ENCODE assay signal across 10 cellular contexts in genomic region chr1:119964673-119965363, GRCh38.
DNase-seq lines count a peak whose midpoint lies in the region; TF ChIP-seq lines count a peak whose summit lies in the region.
"Had no signal": no experiment of that assay in that cellular context is flagged by ENCODE, and none has a peak within 500 bp of the region (broad histone marks: within the 10 kb centered on the region; RNA-seq: fewer than 3 reads in every experiment).

No MANE protein-coding gene starts in this region.

- peaks cover 25% of the 10 kb centered on the region for H4K20me1 ChIP-seq in osteoblast (ENCODE audit: insufficient read depth, low read length)

- H3K4me1 ChIP-seq in adipocyte (ENCODE audit: control insufficient read depth, insufficient read depth, low read length) (peaks cover 65% of the 10 kb centered on the region), osteoblast (ENCODE audit: insufficient read depth, low read length) (peaks cover 54% of the 10 kb centered on the region)

- H3K4me3 ChIP-seq in AG10803 (ENCODE audit: low read length) (no peak overlapping the region), adipocyte (ENCODE audit: low read length) (no peak overlapping the region), osteoblast (ENCODE audit: insufficient read depth, low read length) (no peak overlapping the region)
- H3K4me3 ChIP-seq: spleen had no signal

- peak; percentile 74 for DNase-seq in AG10803 (ENCODE audit: low read depth)
- DNase-seq in adipocyte (ENCODE audit: low read depth) = peak; percentile 75
- DNase-seq in fibroblast of peridontal ligament (ENCODE audit: extremely low read depth) = peak; percentile 88
- DNase-seq in osteoblast (ENCODE audit: insufficient read length, low spot score, missing footprints) = no peak
- DNase-seq in NCI-H1694 treated with DMSO at 0.1 percent for 48 hours (lab: John Stamatoyannopoulos, UW) = no peak
- DNase-seq in glomerular visceral epithelial cell (ENCODE audit: extremely low spot score) = no peak
- no peak for DNase-seq in NCI-H2029 (lab: John Stamatoyannopoulos, UW)
- no peak for DNase-seq in NCI-H524 (lab: John Stamatoyannopoulos, UW)
- DNase-seq: spleen had no signal

- H2AFZ ChIP-seq in osteoblast (ENCODE audit: low read length) = no peak overlapping the region

- H3K9me3 ChIP-seq in adipocyte (ENCODE audit: control insufficient read depth, low read length) = no peaks in the 10 kb centered on the region
- H3K9me3 ChIP-seq in osteoblast (ENCODE audit: low read depth, low read length) = no peaks in the 10 kb centered on the region
- H3K9me3 ChIP-seq: spleen had no signal

- peak overlapping the region; percentile 84 for H3K27ac ChIP-seq in osteoblast (ENCODE audit: low read depth, low read length)
- H3K27ac ChIP-seq: spleen, VCaP had no signal

- H3K79me2 ChIP-seq in osteoblast (ENCODE audit: insufficient read depth, low read length) = peaks cover 74% of the 10 kb centered on the region

- TF ChIP-seq CTCF in AG10803 (conservative IDR thresholded peaks at IDR 0.05; ENCODE audit: low read length) (no peak), osteoblast (IDR thresholded peaks at IDR 0.05; ENCODE audit: extremely low read depth, low read depth, low read length) (no peak)

- no peak overlapping the region for H3K4me2 ChIP-seq in osteoblast (ENCODE audit: insufficient read depth, low read length)

- H3K27me3 ChIP-seq in adipocyte (replicated peaks; ENCODE audit: control insufficient read depth, insufficient read depth, low read length) = no peaks in the 10 kb centered on the region
- H3K27me3 ChIP-seq in osteoblast (ENCODE audit: insufficient read depth, low read length) = no peaks in the 10 kb centered on the region
- H3K27me3 ChIP-seq: spleen had no signal

- peak overlapping the region; percentile 16 for H3K9ac ChIP-seq in adipocyte (ENCODE audit: low read length)

- peaks cover 51% of the 10 kb centered on the region for H3K36me3 ChIP-seq in adipocyte (ENCODE audit: control insufficient read depth, insufficient read depth, low read length, severe bottlenecking)
- H3K36me3 ChIP-seq in osteoblast (ENCODE audit: insufficient read depth, low read length) = peaks cover 87% of the 10 kb centered on the region

Comparison
In these comparisons a context has a peak if more than half of its experiments do, and no peak if none do; other contexts are left out.
1. DNase-seq: peak in AG10803 (single experiment), adipocyte (single experiment) and fibroblast of peridontal ligament (single experiment); none in osteoblast (single experiment), NCI-H1694 treated with DMSO at 0.1 percent for 48 hours (single experiment), glomerular visceral epithelial cell (single experiment), NCI-H2029 (single experiment) and NCI-H524 (0 of 2).